ENCODE assay signal across 14 cellular contexts in the genomic region with DNA sequence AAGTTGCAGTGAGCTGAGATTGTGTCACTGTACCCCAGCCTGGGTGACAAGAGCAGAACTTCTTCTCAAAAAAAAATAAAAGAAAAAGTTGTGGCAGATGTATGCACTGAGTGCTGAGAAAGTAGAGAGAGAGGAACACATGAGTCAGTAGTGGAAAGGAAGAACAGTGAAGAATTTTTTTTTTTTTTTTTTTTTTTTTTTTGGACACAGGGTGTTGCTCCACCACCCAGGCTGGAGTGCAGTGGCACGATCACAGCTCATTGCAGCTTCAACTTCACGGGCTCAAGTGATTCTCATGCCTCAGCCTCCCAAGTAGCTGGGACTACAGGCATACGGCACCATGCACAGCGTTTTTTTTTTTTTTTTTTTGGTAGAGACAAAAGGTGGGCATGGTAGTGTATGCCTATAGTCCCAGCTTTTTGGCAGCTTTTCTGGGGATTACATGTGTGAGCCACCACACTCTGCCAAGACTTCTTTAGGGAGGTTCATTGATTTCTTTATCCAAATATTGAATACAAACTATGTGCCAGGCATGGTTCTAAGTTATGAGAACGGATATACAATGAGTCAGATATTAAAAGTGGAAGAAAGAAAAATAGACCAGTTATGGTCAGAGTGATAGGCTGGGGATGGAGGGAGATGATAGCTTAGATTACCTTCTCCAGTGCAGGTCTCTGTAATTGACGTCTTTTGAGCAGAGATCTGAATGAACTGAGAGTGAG.
DNase-seq lines count a peak whose midpoint lies in the region; ATAC-seq and TF ChIP-seq lines count a peak whose summit lies in the region.
"Had no signal": no experiment of that assay in that cellular context is flagged by ENCODE, and none has a peak within 500 bp of the region (broad histone marks: within the 10 kb centered on the region; RNA-seq: fewer than 3 reads in every experiment).

No MANE protein-coding gene starts in this region.

- H3K27ac Mint-ChIP-seq in H9, result peak overlapping the region in 2 of 3 experiments; percentile 13 to 57; a peak in 2 of 7 replicates
- H3K27ac Mint-ChIP-seq: natural killer cell; T-helper 1 cell treated with Interleukin-12 subunit alpha and Interleukin-12 subunit beta and Interleukin-4 antibody, amounts not matched to agents 30 μg/mL and 1 μg/mL, for 36 hours had no signal

- peaks cover 5 to 29% (median 17%) of the 10 kb centered on the region in 3 experiments; a peak in 5 of 7 replicates for H3K36me3 Mint-ChIP-seq in H9 (ENCODE audit: insufficient read depth in 1 of 3, low read depth in 3 of 3)
- H3K36me3 Mint-ChIP-seq: natural killer cell had no signal

- no peak overlapping the region for H3K4me3 Mint-ChIP-seq in H9
- H3K4me3 Mint-ChIP-seq: natural killer cell; T-helper 1 cell treated with Interleukin-12 subunit alpha and Interleukin-12 subunit beta and Interleukin-4 antibody, amounts not matched to agents 30 μg/mL and 1 μg/mL, for 36 hours had no signal

- H2BK120ac ChIP-seq in H9 (ENCODE audit: low read depth, low read length, poor library complexity, severe bottlenecking), result no peak overlapping the region

- H4K91ac ChIP-seq in H9 (ENCODE audit: insufficient read length, low read depth, low read length), result no peak overlapping the region

- H3K4me3 ChIP-seq in fibroblast of villous mesenchyme (ENCODE audit: low read depth, low read length), result no peak overlapping the region
- H3K4me3 ChIP-seq: cardiac muscle cell had no signal

- H2BK5ac ChIP-seq in H9 (ENCODE audit: insufficient read length, low read length), result no peak overlapping the region

- ATAC-seq in GM19452 (IDR thresholded peaks at IDR 0.05; ENCODE audit: unreplicated experiment) (no peak), GM19467 (IDR thresholded peaks at IDR 0.05; ENCODE audit: unreplicated experiment) (no peak)
- ATAC-seq: natural killer cell had no signal

- H3K4me1 ChIP-seq in H9 (ENCODE audit: insufficient read depth, low read length), result no peaks in the 10 kb centered on the region

- no peak overlapping the region for H2AFZ ChIP-seq in H9 (ENCODE audit: low read length)

- no peak overlapping the region for H2BK15ac ChIP-seq in H9 (ENCODE audit: low read depth, low read length)

- no peaks in the 10 kb centered on the region for H3K79me2 ChIP-seq in H9 (ENCODE audit: insufficient read depth, low read length)

- no peak overlapping the region for H2BK20ac ChIP-seq in H9 (ENCODE audit: low read depth, low read length, poor library complexity, severe bottlenecking)

- H3K23me2 ChIP-seq in H9 (ENCODE audit: insufficient read length, low read depth, low read length, poor library complexity, severe bottlenecking), result no peaks in the 10 kb centered on the region

- H3K9me3 Mint-ChIP-seq in H9, result no peaks in the 10 kb centered on the region
- H3K9me3 Mint-ChIP-seq: T-helper 1 cell treated with Interleukin-12 subunit alpha and Interleukin-12 subunit beta and Interleukin-4 antibody, amounts not matched to agents 30 μg/mL and 1 μg/mL, for 36 hours had no signal

- H3K14ac ChIP-seq in H9 (ENCODE audit: insufficient read depth, low read length), result no peak overlapping the region

- no peak overlapping the region for H3K23ac ChIP-seq in H9 (ENCODE audit: insufficient read length, low read depth, low read length)

- no peak overlapping the region for H2BK12ac ChIP-seq in H9 (ENCODE audit: insufficient read length, low read depth, low read length)

- no peak overlapping the region for H3K56ac ChIP-seq in H9 (ENCODE audit: insufficient read length, low read depth, low read length)

- no peaks in the 10 kb centered on the region for H3K9me3 ChIP-seq in H9 (ENCODE audit: control insufficient read depth, low read depth, low read length)

- H3K9ac ChIP-seq in H9 (ENCODE audit: extremely low read depth, insufficient read length, low read length), result no peak overlapping the region

- H3K4me2 ChIP-seq in H9 (ENCODE audit: insufficient read depth, insufficient read length, low read length), result no peak overlapping the region

- no peak overlapping the region for H3T11ph ChIP-seq in H9 (ENCODE audit: low read length)

- no CpG with 5 or more reads among the region's 6 CpGs for WGBS in H9 (ENCODE audit: extremely low coverage, insufficient read length, low lambda C conversion rate)

- peaks cover 4 to 6% of the 10 kb centered on the region in 2 experiments for H3K4me1 Mint-ChIP-seq in H9
- H3K4me1 Mint-ChIP-seq: natural killer cell had no signal

- H4K8ac ChIP-seq in H9 (replicated peaks; ENCODE audit: insufficient read length, low read depth, low read length), result no peak overlapping the region

- H3K18ac ChIP-seq in H9 (ENCODE audit: insufficient read length, low read depth, low read length), result no peak overlapping the region

- no peak overlapping the region for H2AK5ac ChIP-seq in H9 (ENCODE audit: insufficient read length, low read length)

- H4K20me1 ChIP-seq in H9 (ENCODE audit: control insufficient read depth, insufficient read depth, insufficient read length), result no peaks in the 10 kb centered on the region

- TF ChIP-seq CTCF in H9 (conservative IDR thresholded peaks at IDR 0.05), result no peak
- TF ChIP-seq CTCF in fibroblast of villous mesenchyme (IDR thresholded peaks at IDR 0.05; ENCODE audit: insufficient read depth, low read depth, low read length), result no peak

- H3K4ac ChIP-seq in H9 (ENCODE audit: low read depth, low read length), result no peak overlapping the region

- no peaks in the 10 kb centered on the region for H3K79me1 ChIP-seq in H9 (ENCODE audit: insufficient read depth, low read depth, low read length, poor library complexity, severe bottlenecking)

- no peaks in the 10 kb centered on the region for H3K27me3 ChIP-seq in H9 (ENCODE audit: insufficient read depth, low read length)
- H3K27me3 ChIP-seq: cardiac muscle cell had no signal

- DNase-seq in H9, result no peak
- peak; percentile 70 for DNase-seq in amniotic epithelial cell (ENCODE audit: low read depth)
- DNase-seq in fibroblast of villous mesenchyme (ENCODE audit: low read depth), result peak; percentile 63
- DNase-seq in stromal cell of bone marrow (ENCODE audit: low read depth), result peak; percentile 59
- DNase-seq in germinal center (ENCODE audit: low spot score), result no peak
- DNase-seq: DND-41; hypothalamus; MM.1S; natural killer cell; stimulated activated CD4-positive, alpha-beta T cell treated with anti-CD3 and anti-CD28 coated beads, Interleukin-2, amount 100 ng/mL, for 24 hours had no signal

- no peak overlapping the region for H4K5ac ChIP-seq in H9 (ENCODE audit: insufficient read length, low read depth, low read length)

- H3K27me3 Mint-ChIP-seq in H9 (ENCODE audit: low read depth), result no peaks in the 10 kb centered on the region

- H3K27ac ChIP-seq in H9 (ENCODE audit: insufficient read length, low read depth, low read length), result no peak overlapping the region
- H3K27ac ChIP-seq: cardiac muscle cell had no signal

Comparison
In these comparisons a context has a peak if more than half of its experiments do, and no peak if none do; other contexts are left out.
1. DNase-seq: peak in amniotic epithelial cell (single experiment), fibroblast of villous mesenchyme (single experiment) and stromal cell of bone marrow (single experiment); none in H9 (single experiment) and germinal center (single experiment).